8 cellular contexts compared by ENCODE assay signal in the genomic region with DNA sequence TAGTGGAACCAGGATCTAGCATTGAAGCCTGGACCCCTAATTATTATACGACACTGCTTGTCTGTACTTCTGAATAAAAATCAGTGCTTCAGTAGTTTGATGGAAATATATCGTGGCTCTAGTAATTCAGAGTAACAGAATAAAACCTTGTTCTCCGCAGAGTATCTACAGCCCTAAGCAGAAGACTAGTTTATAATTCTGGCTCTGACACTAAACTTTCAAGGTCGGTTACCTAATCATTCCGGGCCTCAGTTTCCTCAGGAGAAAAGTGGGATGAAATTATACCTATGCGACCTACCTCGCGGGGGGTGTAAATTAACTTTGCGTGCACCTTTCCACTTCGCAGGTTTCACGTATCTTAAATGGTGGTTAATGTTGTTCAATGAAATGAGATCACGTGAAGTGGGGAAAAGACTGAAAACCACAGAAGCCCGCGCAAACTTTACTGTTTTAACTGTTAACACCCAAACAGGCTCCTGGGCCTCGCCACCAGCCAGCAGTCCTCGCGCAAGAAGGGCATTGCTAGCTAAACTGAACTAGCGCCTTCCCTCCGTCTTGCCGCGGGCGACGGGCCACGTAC. TPM values are rescaled to one million over a fixed set of nuclear protein-coding genes. Genes with fewer than 3 reads are reported as not detected.
A peak's percentile ranks its signal among the peaks of the same experiment; 100 is the strongest.
DNase-seq lines count a peak whose midpoint lies in the region; ATAC-seq and TF ChIP-seq lines count a peak whose summit lies in the region.

No MANE protein-coding gene starts in this region.

- peaks cover 46% of the 10 kb centered on the region for H3K36me3 ChIP-seq in KOPT-K1 (ENCODE audit: insufficient read depth, low read length)
- no peaks in the 10 kb centered on the region for H3K36me3 ChIP-seq in mesendoderm (ENCODE audit: control insufficient read depth, insufficient read depth, low read length)

- no peak overlapping the region for H3K4ac ChIP-seq in mesendoderm (ENCODE audit: low read depth, low read length)

- peaks cover 23% of the 10 kb centered on the region for H3K79me2 ChIP-seq in mesendoderm (ENCODE audit: control insufficient read depth, insufficient read depth, low read length)

- H3K4me1 ChIP-seq in mesendoderm (ENCODE audit: control insufficient read depth, low read depth, low read length), result no peaks in the 10 kb centered on the region

- in situ Hi-C loops in astrocyte of the spinal cord (cut with HindIII; ENCODE audit: low sequenced_read_pairs), result no loop called here

- H3K27me3 ChIP-seq in mesendoderm (ENCODE audit: insufficient read depth, low read length, poor library complexity), result no peaks in the 10 kb centered on the region

- no peak overlapping the region for H2BK120ac ChIP-seq in mesendoderm (ENCODE audit: low read depth, low read length)

- H2AK5ac ChIP-seq in mesendoderm (ENCODE audit: low read length), result no peak overlapping the region

- peak overlapping the region; percentile 74 for H3K4me2 ChIP-seq in mesendoderm (ENCODE audit: low read length)

- TF ChIP-seq CTCF in AG10803 (conservative IDR thresholded peaks at IDR 0.05; ENCODE audit: low read length) (no peak), astrocyte of the spinal cord (IDR thresholded peaks at IDR 0.05; ENCODE audit: low read depth, low read length) (no peak)

- no peak overlapping the region for H3K18ac ChIP-seq in mesendoderm (ENCODE audit: low read length)

- ATAC-seq in HG02884 (IDR thresholded peaks at IDR 0.05; ENCODE audit: unreplicated experiment) (no peak), HG02852 (IDR thresholded peaks at IDR 0.05; ENCODE audit: unreplicated experiment) (no peak)

- H4K5ac ChIP-seq in mesendoderm (ENCODE audit: low read length), result no peak overlapping the region

- H3K27ac ChIP-seq in KOPT-K1 (ENCODE audit: low read depth, low read length, poor library complexity, severe bottlenecking) (peak overlapping the region; percentile 98), mesendoderm (ENCODE audit: low read depth, low read length) (peak overlapping the region; percentile 87)

- no peaks in the 10 kb centered on the region for H3K9me3 ChIP-seq in KOPT-K1 (ENCODE audit: insufficient read depth, low read length, poor library complexity, severe bottlenecking)

- H4K8ac ChIP-seq in mesendoderm (ENCODE audit: low read depth, low read length), result no peak overlapping the region

- DNase-seq in AG10803 (ENCODE audit: low read depth) (no peak), astrocyte of the spinal cord (ENCODE audit: low read depth, low spot score) (no peak), mesendoderm (no peak), C1 segment of cervical spinal cord (lab: John Stamatoyannopoulos, UW) (no peak)
- no peak for DNase-seq in activated effector memory CD4-positive, alpha-beta T cell treated with Interleukin-2 at 50 U/mL for 16 hours

- H2BK5ac ChIP-seq in mesendoderm (ENCODE audit: low read length), result peak overlapping the region; percentile 69

- H3K4me3 ChIP-seq in AG10803 (ENCODE audit: low read length) (peak overlapping the region; percentile 78), astrocyte of the spinal cord (ENCODE audit: low read depth, low read length) (peak overlapping the region; percentile 95), mesendoderm (ENCODE audit: low read length) (peak overlapping the region; percentile 91)

- H2BK15ac ChIP-seq in mesendoderm (replicated peaks; ENCODE audit: low read depth), result no peak overlapping the region

- peak overlapping the region; percentile 97 for H3K56ac ChIP-seq in mesendoderm (ENCODE audit: low read length)

- peak overlapping the region; percentile 99 for H3K9ac ChIP-seq in mesendoderm (ENCODE audit: low read length)

- H3K79me1 ChIP-seq in mesendoderm (ENCODE audit: low read length), result peaks cover 3% of the 10 kb centered on the region

- no CpG with 5 or more reads among the region's 24 CpGs for WGBS in mesendoderm (ENCODE audit: extremely low coverage, insufficient coverage, low lambda C conversion rate)

- H3K23ac ChIP-seq in mesendoderm (ENCODE audit: low read length), result peak overlapping the region; percentile 99

RNA-seq across cellular contexts. Expression of a gene that starts 0.6 kb away (rescaled TPM):
- 16.9 TPM for polyA plus RNA-seq in mesendoderm (2013, experiment 1 of 2)
- 15.5 TPM for polyA plus RNA-seq in mesendoderm (2013, experiment 2 of 2)

RNA-seq across cellular contexts. Expression of a gene that starts 0.8 kb away (rescaled TPM):
- 7.1 TPM for polyA plus RNA-seq in mesendoderm (2013, experiment 1 of 2)
- polyA plus RNA-seq in mesendoderm (2013, experiment 2 of 2), result 6.2 TPM

RNA-seq across cellular contexts. Expression of a gene that starts 43.0 kb away (rescaled TPM):
- 7.8 TPM for polyA plus RNA-seq in mesendoderm (2013, experiment 1 of 2)
- 8.3 TPM for polyA plus RNA-seq in mesendoderm (2013, experiment 2 of 2)
